2 cellular contexts compared by ENCODE assay signal in the genomic region with DNA sequence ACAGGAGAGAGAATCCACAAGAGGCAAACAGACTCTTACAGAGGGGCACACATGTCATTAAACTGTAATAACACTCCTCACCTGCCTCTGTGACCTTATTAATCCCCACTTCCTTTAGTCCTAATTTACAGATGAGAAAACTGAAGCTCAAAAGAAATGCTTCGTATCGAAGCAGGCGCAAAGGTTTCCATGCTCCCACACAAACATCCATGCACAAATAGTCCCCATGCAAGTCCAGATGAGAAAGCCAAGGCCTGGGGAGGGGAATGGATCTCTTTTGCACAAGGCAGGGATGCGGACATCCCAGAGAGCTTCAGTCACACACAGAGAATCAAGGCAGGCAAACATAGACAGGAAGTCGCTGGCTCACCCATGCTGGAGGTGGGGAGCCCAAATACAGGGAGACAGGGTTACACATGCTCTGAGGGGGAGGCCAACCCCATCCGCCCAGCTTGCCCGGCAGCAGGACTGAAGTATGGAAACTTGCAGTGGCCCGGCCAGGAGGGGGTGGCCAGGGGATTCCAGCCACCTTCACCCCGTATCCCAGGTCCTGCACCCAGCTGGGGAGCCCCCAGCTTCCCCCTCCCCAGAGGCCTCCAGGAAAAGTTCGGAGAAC.
TF ChIP-seq lines count a peak whose summit lies in the region.

No MANE protein-coding gene starts in this region.

TF ChIP-seq in GM23338, 12 proteins besides CTCF, POLR2A, EP300 and RAD21 (continues in another document):
- TF ChIP-seq STAT1 (IDR thresholded peaks at IDR 0.05; ENCODE audit: unreplicated experiment) (no peak), JUNB (IDR thresholded peaks at IDR 0.05; ENCODE audit: unreplicated experiment) (no peak), EZH2 (IDR thresholded peaks at IDR 0.05; ENCODE audit: low read depth, unreplicated experiment) (no peak), EZH2phosphoT487 (IDR thresholded peaks at IDR 0.05; ENCODE audit: unreplicated experiment) (no peak), ZNF114 (CRISPR knock-in tag; IDR thresholded peaks at IDR 0.05) (no peak), ZNF331 (CRISPR knock-in tag; IDR thresholded peaks at IDR 0.05; ENCODE audit: low read depth) (no peak), CREB1 (CRISPR knock-in tag; IDR thresholded peaks at IDR 0.05; ENCODE audit: low read depth) (no peak), POLR2AphosphoS5 (IDR thresholded peaks at IDR 0.05; ENCODE audit: low read depth) (no peak), NANOG (IDR thresholded peaks at IDR 0.05; ENCODE audit: borderline replicate concordance) (no peak)
- TF ChIP-seq, protein P1, sequence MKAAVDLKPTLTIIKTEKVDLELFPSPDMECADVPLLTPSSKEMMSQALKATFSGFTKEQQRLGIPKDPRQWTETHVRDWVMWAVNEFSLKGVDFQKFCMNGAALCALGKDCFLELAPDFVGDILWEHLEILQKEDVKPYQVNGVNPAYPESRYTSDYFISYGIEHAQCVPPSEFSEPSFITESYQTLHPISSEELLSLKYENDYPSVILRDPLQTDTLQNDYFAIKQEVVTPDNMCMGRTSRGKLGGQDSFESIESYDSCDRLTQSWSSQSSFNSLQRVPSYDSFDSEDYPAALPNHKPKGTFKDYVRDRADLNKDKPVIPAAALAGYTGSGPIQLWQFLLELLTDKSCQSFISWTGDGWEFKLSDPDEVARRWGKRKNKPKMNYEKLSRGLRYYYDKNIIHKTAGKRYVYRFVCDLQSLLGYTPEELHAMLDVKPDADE (IDR thresholded peaks at IDR 0.05), result no peak
- TF ChIP-seq, protein P2, sequence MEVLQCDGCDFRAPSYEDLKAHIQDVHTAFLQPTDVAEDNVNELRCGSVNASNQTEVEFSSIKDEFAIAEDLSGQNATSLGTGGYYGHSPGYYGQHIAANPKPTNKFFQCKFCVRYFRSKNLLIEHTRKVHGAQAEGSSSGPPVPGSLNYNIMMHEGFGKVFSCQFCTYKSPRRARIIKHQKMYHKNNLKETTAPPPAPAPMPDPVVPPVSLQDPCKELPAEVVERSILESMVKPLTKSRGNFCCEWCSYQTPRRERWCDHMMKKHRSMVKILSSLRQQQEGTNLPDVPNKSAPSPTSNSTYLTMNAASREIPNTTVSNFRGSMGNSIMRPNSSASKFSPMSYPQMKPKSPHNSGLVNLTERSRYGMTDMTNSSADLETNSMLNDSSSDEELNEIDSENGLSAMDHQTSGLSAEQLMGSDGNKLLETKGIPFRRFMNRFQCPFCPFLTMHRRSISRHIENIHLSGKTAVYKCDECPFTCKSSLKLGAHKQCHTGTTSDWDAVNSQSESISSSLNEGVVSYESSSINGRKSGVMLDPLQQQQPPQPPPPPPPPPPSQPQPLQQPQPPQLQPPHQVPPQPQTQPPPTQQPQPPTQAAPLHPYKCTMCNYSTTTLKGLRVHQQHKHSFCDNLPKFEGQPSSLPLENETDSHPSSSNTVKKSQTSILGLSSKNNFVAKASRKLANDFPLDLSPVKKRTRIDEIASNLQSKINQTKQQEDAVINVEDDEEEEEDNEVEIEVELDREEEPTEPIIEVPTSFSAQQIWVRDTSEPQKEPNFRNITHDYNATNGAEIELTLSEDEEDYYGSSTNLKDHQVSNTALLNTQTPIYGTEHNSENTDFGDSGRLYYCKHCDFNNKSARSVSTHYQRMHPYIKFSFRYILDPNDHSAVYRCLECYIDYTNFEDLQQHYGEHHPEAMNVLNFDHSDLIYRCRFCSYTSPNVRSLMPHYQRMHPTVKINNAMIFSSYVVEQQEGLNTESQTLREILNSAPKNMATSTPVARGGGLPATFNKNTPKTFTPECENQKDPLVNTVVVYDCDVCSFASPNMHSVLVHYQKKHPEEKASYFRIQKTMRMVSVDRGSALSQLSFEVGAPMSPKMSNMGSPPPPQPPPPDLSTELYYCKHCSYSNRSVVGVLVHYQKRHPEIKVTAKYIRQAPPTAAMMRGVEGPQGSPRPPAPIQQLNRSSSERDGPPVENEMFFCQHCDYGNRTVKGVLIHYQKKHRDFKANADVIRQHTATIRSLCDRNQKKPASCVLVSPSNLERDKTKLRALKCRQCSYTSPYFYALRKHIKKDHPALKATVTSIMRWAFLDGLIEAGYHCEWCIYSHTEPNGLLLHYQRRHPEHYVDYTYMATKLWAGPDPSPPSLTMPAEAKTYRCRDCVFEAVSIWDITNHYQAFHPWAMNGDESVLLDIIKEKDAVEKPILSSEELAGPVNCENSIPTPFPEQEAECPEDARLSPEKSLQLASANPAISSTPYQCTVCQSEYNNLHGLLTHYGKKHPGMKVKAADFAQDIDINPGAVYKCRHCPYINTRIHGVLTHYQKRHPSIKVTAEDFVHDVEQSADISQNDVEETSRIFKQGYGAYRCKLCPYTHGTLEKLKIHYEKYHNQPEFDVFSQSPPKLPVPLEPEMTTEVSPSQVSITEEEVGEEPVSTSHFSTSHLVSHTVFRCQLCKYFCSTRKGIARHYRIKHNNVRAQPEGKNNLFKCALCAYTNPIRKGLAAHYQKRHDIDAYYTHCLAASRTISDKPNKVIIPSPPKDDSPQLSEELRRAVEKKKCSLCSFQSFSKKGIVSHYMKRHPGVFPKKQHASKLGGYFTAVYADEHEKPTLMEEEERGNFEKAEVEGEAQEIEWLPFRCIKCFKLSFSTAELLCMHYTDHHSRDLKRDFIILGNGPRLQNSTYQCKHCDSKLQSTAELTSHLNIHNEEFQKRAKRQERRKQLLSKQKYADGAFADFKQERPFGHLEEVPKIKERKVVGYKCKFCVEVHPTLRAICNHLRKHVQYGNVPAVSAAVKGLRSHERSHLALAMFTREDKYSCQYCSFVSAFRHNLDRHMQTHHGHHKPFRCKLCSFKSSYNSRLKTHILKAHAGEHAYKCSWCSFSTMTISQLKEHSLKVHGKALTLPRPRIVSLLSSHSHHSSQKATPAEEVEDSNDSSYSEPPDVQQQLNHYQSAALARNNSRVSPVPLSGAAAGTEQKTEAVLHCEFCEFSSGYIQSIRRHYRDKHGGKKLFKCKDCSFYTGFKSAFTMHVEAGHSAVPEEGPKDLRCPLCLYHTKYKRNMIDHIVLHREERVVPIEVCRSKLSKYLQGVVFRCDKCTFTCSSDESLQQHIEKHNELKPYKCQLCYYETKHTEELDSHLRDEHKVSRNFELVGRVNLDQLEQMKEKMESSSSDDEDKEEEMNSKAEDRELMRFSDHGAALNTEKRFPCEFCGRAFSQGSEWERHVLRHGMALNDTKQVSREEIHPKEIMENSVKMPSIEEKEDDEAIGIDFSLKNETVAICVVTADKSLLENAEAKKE (CRISPR knock-in tag; IDR thresholded peaks at IDR 0.05), result no peak

TF ChIP-seq in K562, 482 proteins besides CTCF, POLR2A, EP300 and RAD21:
- TF ChIP-seq GABPB2 (CRISPR knock-in tag; conservative IDR thresholded peaks at IDR 0.05) (no peak), TRIM28 (IDR thresholded peaks at IDR 0.05) (no peak), BACH1 (tag; IDR thresholded peaks at IDR 0.05) (no peak), NR4A1 (CRISPR knock-in tag; IDR thresholded peaks at IDR 0.05) (no peak), NR4A1 (tag; IDR thresholded peaks at IDR 0.05) (no peak), XRCC4 (IDR thresholded peaks at IDR 0.05; ENCODE audit: extremely low read depth, insufficient read depth, insufficient read length) (no peak), RNF2 (IDR thresholded peaks at IDR 0.05) (no peak), ZNF561 (CRISPR knock-in tag; conservative IDR thresholded peaks at IDR 0.05) (no peak), POLR3A (IDR thresholded peaks at IDR 0.05; ENCODE audit: borderline replicate concordance, extremely low read depth, insufficient read depth, insufficient read length) (no peak), MTA2 (IDR thresholded peaks at IDR 0.05; ENCODE audit: low read depth) (no peak)
- TF ChIP-seq, protein P3, sequence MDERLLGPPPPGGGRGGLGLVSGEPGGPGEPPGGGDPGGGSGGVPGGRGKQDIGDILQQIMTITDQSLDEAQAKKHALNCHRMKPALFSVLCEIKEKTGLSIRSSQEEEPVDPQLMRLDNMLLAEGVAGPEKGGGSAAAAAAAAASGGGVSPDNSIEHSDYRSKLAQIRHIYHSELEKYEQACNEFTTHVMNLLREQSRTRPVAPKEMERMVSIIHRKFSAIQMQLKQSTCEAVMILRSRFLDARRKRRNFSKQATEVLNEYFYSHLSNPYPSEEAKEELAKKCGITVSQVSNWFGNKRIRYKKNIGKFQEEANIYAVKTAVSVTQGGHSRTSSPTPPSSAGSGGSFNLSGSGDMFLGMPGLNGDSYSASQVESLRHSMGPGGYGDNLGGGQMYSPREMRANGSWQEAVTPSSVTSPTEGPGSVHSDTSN (CRISPR knock-in tag; IDR thresholded peaks at IDR 0.05; ENCODE audit: low read depth), result no peak
- TF ChIP-seq, protein P3 (tag; conservative IDR thresholded peaks at IDR 0.05; ENCODE audit: low read depth), result no peak
- TF ChIP-seq, protein P4, sequence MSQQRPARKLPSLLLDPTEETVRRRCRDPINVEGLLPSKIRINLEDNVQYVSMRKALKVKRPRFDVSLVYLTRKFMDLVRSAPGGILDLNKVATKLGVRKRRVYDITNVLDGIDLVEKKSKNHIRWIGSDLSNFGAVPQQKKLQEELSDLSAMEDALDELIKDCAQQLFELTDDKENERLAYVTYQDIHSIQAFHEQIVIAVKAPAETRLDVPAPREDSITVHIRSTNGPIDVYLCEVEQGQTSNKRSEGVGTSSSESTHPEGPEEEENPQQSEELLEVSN (IDR thresholded peaks at IDR 0.05; ENCODE audit: borderline replicate concordance in 1 of 2, extremely low read depth in 1 of 2, insufficient read depth in 1 of 2, insufficient read length in 1 of 2, low read depth in 1 of 2, low read length in 1 of 2, poor library complexity in 1 of 2, severe bottlenecking in 1 of 2), result no peak
- TF ChIP-seq, protein P5, sequence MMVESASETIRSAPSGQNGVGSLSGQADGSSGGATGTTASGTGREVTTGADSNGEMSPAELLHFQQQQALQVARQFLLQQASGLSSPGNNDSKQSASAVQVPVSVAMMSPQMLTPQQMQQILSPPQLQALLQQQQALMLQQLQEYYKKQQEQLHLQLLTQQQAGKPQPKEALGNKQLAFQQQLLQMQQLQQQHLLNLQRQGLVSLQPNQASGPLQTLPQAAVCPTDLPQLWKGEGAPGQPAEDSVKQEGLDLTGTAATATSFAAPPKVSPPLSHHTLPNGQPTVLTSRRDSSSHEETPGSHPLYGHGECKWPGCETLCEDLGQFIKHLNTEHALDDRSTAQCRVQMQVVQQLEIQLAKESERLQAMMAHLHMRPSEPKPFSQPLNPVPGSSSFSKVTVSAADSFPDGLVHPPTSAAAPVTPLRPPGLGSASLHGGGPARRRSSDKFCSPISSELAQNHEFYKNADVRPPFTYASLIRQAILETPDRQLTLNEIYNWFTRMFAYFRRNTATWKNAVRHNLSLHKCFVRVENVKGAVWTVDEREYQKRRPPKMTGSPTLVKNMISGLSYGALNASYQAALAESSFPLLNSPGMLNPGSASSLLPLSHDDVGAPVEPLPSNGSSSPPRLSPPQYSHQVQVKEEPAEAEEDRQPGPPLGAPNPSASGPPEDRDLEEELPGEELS (CRISPR knock-in tag; IDR thresholded peaks at IDR 0.05; ENCODE audit: borderline replicate concordance), result no peak
TF ChIP-seq in K562: peak in this region for 0.
